1 cellular context compared by ENCODE assay signal in genomic region chr17:76657505-76658386, GRCh38.
A peak's percentile ranks its signal among the peaks of the same experiment; 100 is the strongest.
TF ChIP-seq lines count a peak whose summit lies in the region.

No MANE protein-coding gene starts in this region.

TF ChIP-seq in K562, 482 proteins besides CTCF, POLR2A, EP300 and RAD21:
- no peak for TF ChIP-seq E2F1 (CRISPR knock-in tag; IDR thresholded peaks at IDR 0.05)
- TF ChIP-seq KDM1A (IDR thresholded peaks at IDR 0.05) = peak; percentile 61 to 76
